ENCODE assay signal across 19 cellular contexts in the genomic region with DNA sequence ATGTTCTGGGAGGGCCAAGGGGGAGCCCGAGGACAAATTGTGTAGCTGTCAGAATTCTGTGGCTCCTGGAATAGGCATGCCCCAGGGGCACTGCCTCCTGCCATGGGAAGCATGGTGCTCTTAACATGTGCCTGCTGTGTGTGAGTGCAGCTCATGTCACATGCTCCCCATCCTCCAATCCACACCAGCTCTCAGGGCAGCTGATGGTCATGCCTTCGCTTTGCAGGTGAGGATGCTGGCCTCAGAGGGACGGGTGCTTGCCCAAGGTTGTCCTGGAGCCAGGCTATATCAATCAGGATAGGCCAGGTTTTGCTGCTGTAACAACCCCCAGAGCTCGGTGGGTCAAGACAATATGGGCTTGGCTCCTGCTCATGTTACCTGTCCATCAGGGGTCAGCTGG.
DNase-seq lines count a peak whose midpoint lies in the region; ATAC-seq and TF ChIP-seq lines count a peak whose summit lies in the region.
"Had no signal": no experiment of that assay in that cellular context is flagged by ENCODE, and none has a peak within 500 bp of the region (broad histone marks: within the 10 kb centered on the region; RNA-seq: fewer than 3 reads in every experiment).

No MANE protein-coding gene starts in this region.

- no peaks in the 10 kb centered on the region for H3K4me1 Mint-ChIP-seq in activated CD8-positive, alpha-beta memory T cell treated with anti-CD3 and anti-CD28 coated beads, Interleukin-2, amount 10 ng/mL, durations not matched to agents 7 days and 5 days
- H3K4me1 Mint-ChIP-seq in endodermal cell (peaks cover 2% of the 10 kb centered on the region), neural progenitor cell (peaks cover 20% of the 10 kb centered on the region)
- H3K4me1 Mint-ChIP-seq: stimulated activated naive CD8-positive, alpha-beta T cell treated with anti-CD3 and anti-CD28 coated beads, Interleukin-15, amount 100 ng/mL, for 72 hours had no signal

- H3K27me3 ChIP-seq in endodermal cell (ENCODE audit: control insufficient read depth, insufficient read depth, low read length, poor library complexity, severe bottlenecking) (no peaks in the 10 kb centered on the region), neural progenitor cell (no peaks in the 10 kb centered on the region), tibial artery (no peaks in the 10 kb centered on the region)
- H3K27me3 ChIP-seq: colonic mucosa had no signal

- TF ChIP-seq CTCF in endodermal cell (conservative IDR thresholded peaks at IDR 0.05) (no peak), neural progenitor cell (IDR thresholded peaks at IDR 0.05) (no peak), tibial artery (IDR thresholded peaks at IDR 0.05) (no peak)

- CTCF ChIA-PET in activated CD8-positive, alpha-beta memory T cell treated with anti-CD3 and anti-CD28 coated beads, Interleukin-2, amount 10 ng/mL, durations not matched to agents 7 days and 5 days (lab: Charles Lee) = no interaction called here

- no peaks in the 10 kb centered on the region for H4K20me1 ChIP-seq in neural progenitor cell (ENCODE audit: low read depth)

- no peak overlapping the region for H2AFZ ChIP-seq in neural progenitor cell (replicated peaks)

- no peak overlapping the region for H3K4me3 Mint-ChIP-seq in activated CD8-positive, alpha-beta memory T cell treated with anti-CD3 and anti-CD28 coated beads, Interleukin-2, amount 10 ng/mL, durations not matched to agents 7 days and 5 days
- H3K4me3 Mint-ChIP-seq in endodermal cell (no peak overlapping the region), neural progenitor cell (no peak overlapping the region)
- H3K4me3 Mint-ChIP-seq: CD4-positive, alpha-beta T cell; stimulated activated naive CD8-positive, alpha-beta T cell treated with anti-CD3 and anti-CD28 coated beads, Interleukin-15, amount 100 ng/mL, for 72 hours had no signal

- H3F3A ChIP-seq in neural progenitor cell (ENCODE audit: low read depth) = no peaks in the 10 kb centered on the region

- no peaks in the 10 kb centered on the region for H3K9me3 Mint-ChIP-seq in activated CD8-positive, alpha-beta memory T cell treated with anti-CD3 and anti-CD28 coated beads, Interleukin-2, amount 10 ng/mL, durations not matched to agents 7 days and 5 days (ENCODE audit: low read depth)
- no peaks in the 10 kb centered on the region for H3K9me3 Mint-ChIP-seq in endodermal cell
- H3K9me3 Mint-ChIP-seq in neural progenitor cell = peaks cover 9% of the 10 kb centered on the region
- H3K9me3 Mint-ChIP-seq: CD4-positive, alpha-beta T cell had no signal

- H3K79me2 ChIP-seq in neural progenitor cell (ENCODE audit: low read depth) = no peaks in the 10 kb centered on the region

- H3K9ac ChIP-seq in endodermal cell (ENCODE audit: extremely low read depth, low read length, poor library complexity, severe bottlenecking) (no peak overlapping the region), neural progenitor cell (no peak overlapping the region)

- H3K4me3 ChIP-seq in endodermal cell (ENCODE audit: low read length) (no peak overlapping the region), neural progenitor cell (no peak overlapping the region), tibial artery (no peak overlapping the region)
- H3K4me3 ChIP-seq: colonic mucosa had no signal

- WGBS in endodermal cell (ENCODE audit: insufficient coverage in 1 of 2, insufficient read length in 1 of 2), 2 experiments = 63 to 65% methylated on average over 2 to 4 of the region's 4 CpGs

- H3K9me3 ChIP-seq in endodermal cell (ENCODE audit: control insufficient read depth, low read length) (no peaks in the 10 kb centered on the region), neural progenitor cell (ENCODE audit: low read depth) (no peaks in the 10 kb centered on the region), tibial artery (no peaks in the 10 kb centered on the region)
- H3K9me3 ChIP-seq: colonic mucosa had no signal

- H3K27ac ChIP-seq in endodermal cell (ENCODE audit: low read depth, low read length) (no peak overlapping the region), neural progenitor cell (no peak overlapping the region), tibial artery (peak overlapping the region; percentile 66 to 70)
- H3K27ac ChIP-seq: colonic mucosa had no signal

- DNase-seq in activated CD8-positive, alpha-beta memory T cell treated with anti-CD3 and anti-CD28 coated beads for 24 hours = peak; percentile 50
- no peak for DNase-seq in activated CD8-positive, alpha-beta memory T cell treated with anti-CD3 and anti-CD28 coated beads, Interleukin-2, amount 10 ng/mL, durations not matched to agents 7 days and 5 days
- DNase-seq in endodermal cell = peak; percentile 28
- no peak for DNase-seq in neural progenitor cell (ENCODE audit: low spot score)
- no peak for DNase-seq in tibial artery
- DNase-seq in amniotic stem cell (lab: John Stamatoyannopoulos, UW) = no peak
- DNase-seq in MV-4-11 (lab: John Stamatoyannopoulos, UW) = no peak
- DNase-seq: 8988T; activated CD4-positive, alpha-beta T cell treated with anti-CD3 and anti-CD28 coated beads, Interleukin-2, amount 50 U/mL, for 48 hours; activated CD4-positive, CD25-positive, alpha-beta regulatory T cell; activated gamma-delta T cell; activated T-cell treated with anti-CD3 and anti-CD28 coated beads for 4 hours; NCI-H2081; stimulated activated naive CD8-positive, alpha-beta T cell treated with anti-CD3 and anti-CD28 coated beads, Interleukin-15, amount 100 ng/mL, for 72 hours; trophoblast cell had no signal

- H3K27me3 Mint-ChIP-seq in activated CD8-positive, alpha-beta memory T cell treated with anti-CD3 and anti-CD28 coated beads, Interleukin-2, amount 10 ng/mL, durations not matched to agents 7 days and 5 days = peaks cover 3% of the 10 kb centered on the region
- peaks cover 4% of the 10 kb centered on the region for H3K27me3 Mint-ChIP-seq in endodermal cell (ENCODE audit: insufficient read depth)
- peaks cover 9% of the 10 kb centered on the region for H3K27me3 Mint-ChIP-seq in neural progenitor cell (ENCODE audit: insufficient read depth, low read depth)
- H3K27me3 Mint-ChIP-seq: CD4-positive, alpha-beta T cell had no signal

- intact Hi-C loops in tibial artery (cut with DNase I; ENCODE audit: low total_unique reads) = no loop called here

- no peak overlapping the region for H3K4me2 ChIP-seq in neural progenitor cell

- H3K4me1 ChIP-seq in endodermal cell (ENCODE audit: control insufficient read depth, insufficient read depth, low read length) (no peaks in the 10 kb centered on the region), neural progenitor cell (peaks cover 7% of the 10 kb centered on the region), tibial artery (peaks cover 0 to 64% (median 25%) of the 10 kb centered on the region in 4 donors)
- H3K4me1 ChIP-seq: colonic mucosa had no signal

- no peak overlapping the region for H3K27ac Mint-ChIP-seq in activated CD8-positive, alpha-beta memory T cell treated with anti-CD3 and anti-CD28 coated beads, Interleukin-2, amount 10 ng/mL, durations not matched to agents 7 days and 5 days
- H3K27ac Mint-ChIP-seq in endodermal cell = no peak overlapping the region
- H3K27ac Mint-ChIP-seq in neural progenitor cell = peak overlapping the region; percentile 68
- H3K27ac Mint-ChIP-seq: CD4-positive, alpha-beta T cell had no signal

- ATAC-seq in activated CD8-positive, alpha-beta memory T cell treated with anti-CD3 and anti-CD28 coated beads, Interleukin-2, amount 10 ng/mL, durations not matched to agents 7 days and 5 days = no peak
- ATAC-seq in GM21528 (IDR thresholded peaks at IDR 0.05; ENCODE audit: low FRiP score, unreplicated experiment) = no peak
- ATAC-seq: HCT116; stimulated activated naive CD8-positive, alpha-beta T cell treated with anti-CD3 and anti-CD28 coated beads, Interleukin-15, amount 100 ng/mL, for 72 hours had no signal

- H3K36me3 ChIP-seq in endodermal cell (ENCODE audit: control insufficient read depth, insufficient read depth, low read length) = no peaks in the 10 kb centered on the region
- H3K36me3 ChIP-seq in neural progenitor cell = no peaks in the 10 kb centered on the region
- no peaks in the 10 kb centered on the region for H3K36me3 ChIP-seq in tibial artery
- H3K36me3 ChIP-seq: colonic mucosa had no signal

- no peaks in the 10 kb centered on the region for H3K36me3 Mint-ChIP-seq in activated CD8-positive, alpha-beta memory T cell treated with anti-CD3 and anti-CD28 coated beads, Interleukin-2, amount 10 ng/mL, durations not matched to agents 7 days and 5 days
- H3K36me3 Mint-ChIP-seq in endodermal cell (ENCODE audit: low read depth) (no peaks in the 10 kb centered on the region), neural progenitor cell (no peaks in the 10 kb centered on the region)

Comparison
In these comparisons a context has a peak if more than half of its experiments do, and no peak if none do; other contexts are left out.
1. DNase-seq: peak in activated CD8-positive, alpha-beta memory T cell treated with anti-CD3 and anti-CD28 coated beads for 24 hours (single experiment) and endodermal cell (single experiment); none in activated CD8-positive, alpha-beta memory T cell treated with anti-CD3 and anti-CD28 coated beads, Interleukin-2, amount 10 ng/mL, durations not matched to agents 7 days and 5 days (single experiment), neural progenitor cell (single experiment), tibial artery (0 of 2), amniotic stem cell (single experiment) and MV-4-11 (single experiment).
2. H3K27ac ChIP-seq: peak in tibial artery (2 of 2); none in endodermal cell (single experiment) and neural progenitor cell (single experiment).